8 cellular contexts compared by ENCODE assay signal in the genomic region with DNA sequence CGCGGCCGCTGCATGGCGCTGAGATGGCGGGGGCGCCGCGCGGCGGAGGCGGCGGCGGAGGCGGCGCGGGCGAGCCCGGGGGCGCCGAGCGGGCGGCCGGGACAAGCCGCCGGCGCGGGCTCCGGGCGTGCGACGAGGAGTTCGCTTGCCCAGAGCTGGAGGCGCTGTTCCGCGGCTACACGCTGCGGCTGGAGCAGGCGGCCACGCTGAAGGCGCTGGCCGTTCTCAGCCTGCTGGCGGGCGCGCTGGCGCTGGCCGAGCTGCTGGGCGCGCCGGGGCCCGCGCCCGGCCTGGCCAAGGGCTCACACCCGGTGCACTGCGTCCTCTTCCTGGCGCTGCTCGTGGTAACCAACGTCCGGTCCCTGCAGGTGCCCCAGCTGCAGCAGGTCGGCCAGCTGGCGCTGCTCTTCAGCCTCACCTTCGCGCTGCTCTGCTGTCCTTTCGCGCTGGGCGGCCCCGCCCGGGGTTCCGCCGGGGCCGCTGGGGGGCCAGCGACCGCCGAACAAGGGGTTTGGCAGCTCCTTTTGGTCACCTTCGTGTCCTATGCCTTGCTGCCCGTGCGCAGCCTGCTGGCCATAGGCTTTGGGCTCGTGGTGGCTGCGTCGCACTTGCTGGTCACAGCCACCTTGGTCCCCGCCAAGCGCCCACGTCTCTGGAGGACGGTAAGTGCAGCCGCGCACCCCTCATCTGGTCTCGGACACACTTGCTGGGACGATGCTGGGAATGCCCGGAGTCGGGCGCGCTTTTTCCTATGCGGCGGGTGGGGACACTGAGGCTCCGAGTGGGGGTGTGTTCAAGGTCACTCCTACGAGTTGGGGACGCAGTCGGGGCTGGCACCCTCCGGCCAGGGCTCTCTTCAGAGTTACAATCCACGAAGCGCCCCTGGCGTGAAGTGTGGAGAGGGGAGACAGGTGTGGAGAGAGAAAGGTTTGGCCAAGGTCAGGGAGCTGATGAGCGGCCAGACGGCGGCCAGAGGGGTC. TPM values are rescaled to one million over a fixed set of nuclear protein-coding genes. Genes with fewer than 3 reads are reported as not detected.
DNase-seq lines count a peak whose midpoint lies in the region; ATAC-seq and TF ChIP-seq lines count a peak whose summit lies in the region.

No MANE protein-coding gene starts in this region.

- CTCF ChIA-PET in BJ (lab: Yijun Ruan, JAX) = no interaction called here

- peak overlapping the region; percentile 15 for H3K4me3 ChIP-seq in BJ (ENCODE audit: low read depth, low read length)
- H3K4me3 ChIP-seq in dorsolateral prefrontal cortex = peak overlapping the region; percentile 43 to 81 (median 68)
- peak overlapping the region; percentile 54 for H3K4me3 ChIP-seq in lower lobe of right lung

- DNase-seq in BJ (ENCODE audit: low read depth) (no peak), NCI-H460 (ENCODE audit: extremely low read depth, low read depth) (peak; percentile 34), dorsolateral prefrontal cortex (peak in 1 of 10 donors; percentile 46), lower lobe of right lung (no peak), GM19240 (ENCODE audit: insufficient read length, low spot score) (no peak), activated gamma-delta T cell (lab: John Stamatoyannopoulos, UW) (no peak)
- DNase-seq in activated naive CD4-positive, alpha-beta T cell treated with anti-CD3 and anti-CD28 coated beads, Interleukin-2, amount 50 U/mL, for 16 hours = no peak

- H3K36me3 ChIP-seq in BJ (ENCODE audit: control insufficient read depth, insufficient read depth, low read length) (no peaks in the 10 kb centered on the region), lower lobe of right lung (no peaks in the 10 kb centered on the region)

- POLR2A ChIA-PET in BJ (lab: Charles Lee) = no interaction called here

- ATAC-seq in GM19035 (IDR thresholded peaks at IDR 0.05; ENCODE audit: unreplicated experiment) (peak; percentile 56), lower lobe of right lung (peak in 1 of 2 donors; percentile 40)

- H3K27me3 ChIP-seq in BJ (ENCODE audit: control insufficient read depth, insufficient read depth, low read length) (peaks cover 40% of the 10 kb centered on the region), dorsolateral prefrontal cortex (peaks cover 0 to 42% (median 11%) of the 10 kb centered on the region in 45 donors), lower lobe of right lung (ENCODE audit: low read depth) (peaks cover 45% of the 10 kb centered on the region)

- TF ChIP-seq CTCF in BJ (IDR thresholded peaks at IDR 0.05; ENCODE audit: insufficient read depth, low read depth, low read length) (no peak), dorsolateral prefrontal cortex (IDR thresholded peaks at IDR 0.05 in 54 of 56, conservative IDR thresholded peaks at IDR 0.05 in 2 of 56; ENCODE audit: low read depth in 1 of 56, partially characterized antibody in 56 of 56) (no peak), lower lobe of right lung (IDR thresholded peaks at IDR 0.05) (no peak)

- H3K9me3 ChIP-seq in lower lobe of right lung = no peaks in the 10 kb centered on the region

- intact Hi-C loops in dorsolateral prefrontal cortex (cut with DNase I) (loop anchor here in 1 of 2 donors (10.0 kb wide), 1 partner anchor 170 kb away; no protein-coding TSS in a partner anchor), lower lobe of right lung (cut with DNase I) (no loop called here)

- H3K4me1 ChIP-seq in lower lobe of right lung = peaks cover 12% of the 10 kb centered on the region

- peak overlapping the region in 45 of 59 donors; percentile 3 to 88 (median 67) for H3K27ac ChIP-seq in dorsolateral prefrontal cortex
- H3K27ac ChIP-seq in lower lobe of right lung = no peak overlapping the region

RNA-seq across cellular contexts. Expression of gene ADCY1, which starts 0.6 kb away (rescaled TPM):
- polyA plus RNA-seq in BJ (2011; rRNA removed) = 0.12 and 0.26 TPM in 2 replicates
- 0.05 and 0.09 TPM in 2 replicates for polyA minus RNA-seq in BJ (2011; rRNA and poly(A)+ RNA removed)
- 1.5 and 2.3 TPM in 2 replicates for total RNA-seq in NCI-H460 (2014; rRNA removed; shearing (Covaris generic))
- 1.7 and 2.8 TPM in 2 replicates for polyA plus RNA-seq in NCI-H460 (2014; cell fraction: nucleus; rRNA removed)
- total RNA-seq in dorsolateral prefrontal cortex = 100 to 1,000 TPM in 119 of 120 experiments, 10 to 100 TPM in 1; 62.3 to 237 (median 173) TPM
- 2.4 TPM for total RNA-seq in lower lobe of right lung

Comparison
In these comparisons a context has a peak if more than half of its experiments do, and no peak if none do; other contexts are left out.
1. H3K4me3 ChIP-seq: peak in every context shown above with its lines; median percentile 68 in dorsolateral prefrontal cortex; 54 in lower lobe of right lung; 15 in BJ.
2. RNA of gene ADCY1, which starts 0.6 kb away (total RNA-seq): 62.3 to 237 TPM in dorsolateral prefrontal cortex; 2.4 TPM in lower lobe of right lung (single experiment) and 1.5 to 2.3 TPM in NCI-H460; every median in the first group is over 10 times any median in the second.